In genomic region chr13:24304620-24305019, GRCh38 we compare ENCODE assay signal across 23 cellular contexts. TPM values are rescaled to one million over a fixed set of nuclear protein-coding genes. Genes with fewer than 3 reads are reported as not detected.
DNase-seq lines count a peak whose midpoint lies in the region; ATAC-seq and TF ChIP-seq lines count a peak whose summit lies in the region.
"Had no signal": no experiment of that assay in that cellular context is flagged by ENCODE, and none has a peak within 500 bp of the region (broad histone marks: within the 10 kb centered on the region; RNA-seq: fewer than 3 reads in every experiment).

No MANE protein-coding gene starts in this region.

- H3K27ac ChIP-seq in heart left ventricle (peak overlapping the region in 8 of 12 donors; percentile 9 to 69 (median 37)), IMR-90 (ENCODE audit: insufficient read depth, low read length) (peak overlapping the region; percentile 0), coronary artery (no peak overlapping the region), sigmoid colon (no peak overlapping the region), SK-N-SH (ENCODE audit: low read depth in 2 of 2, low read length in 1 of 2) (no peak overlapping the region), OCI-LY7 (ENCODE audit: low read depth, low read length, poor library complexity, severe bottlenecking) (no peak overlapping the region)
- H3K27ac ChIP-seq: A549, Peyer's patch had no signal

- TF ChIP-seq RAD21 in IMR-90 (IDR thresholded peaks at IDR 0.05; ENCODE audit: low read length): no peak
- TF ChIP-seq RAD21 in SK-N-SH (IDR thresholded peaks at IDR 0.05; ENCODE audit: low read length): no peak

- H3K23ac ChIP-seq in IMR-90 (ENCODE audit: low read depth, low read length): no peak overlapping the region

- intact Hi-C loops in heart left ventricle (cut with DNase I) (loop anchor here in 1 of 10 donors (5.0 kb wide), 1 partner anchor 32 kb away; no protein-coding TSS in a partner anchor), Right ventricle myocardium inferior (cut with DNase I) (loop anchor here (5.0 kb wide), 1 partner anchor 37 kb away; no protein-coding TSS in a partner anchor), IMR-90 (cut with micrococcal nuclease) (no loop called here), sigmoid colon (cut with DNase I) (no loop called here), OCI-LY7 (cut with micrococcal nuclease; ENCODE audit: unreplicated experiment) (no loop called here)

- H4K20me1 ChIP-seq in IMR-90 (ENCODE audit: insufficient read depth, low read length) (peaks cover 4% of the 10 kb centered on the region; the same call in 1 of the 2 replicates), SK-N-SH (ENCODE audit: insufficient read depth) (no peaks in the 10 kb centered on the region), OCI-LY7 (ENCODE audit: insufficient read depth, low read length) (no peaks in the 10 kb centered on the region)

- DNase-seq in heart left ventricle (no peak), Right ventricle myocardium inferior (ENCODE audit: missing footprints) (no peak), IMR-90 (peak; percentile 53), coronary artery (ENCODE audit: low spot score) (peak; percentile 40), sigmoid colon (peak; percentile 25), SK-N-SH (no peak), OCI-LY7 (ENCODE audit: low spot score) (no peak), iPS-NIHi7 (ENCODE audit: extremely low spot score) (no peak)
- DNase-seq: BE2C, COR-L47, DMS79, MV-4-11, NCI-H1105 treated with DMSO at 0.1 percent for 48 hours, NCI-H2029 treated with DMSO at 0.1 percent for 48 hours, NCI-H2171, NCI-H345, NCI-H524, NCI-H774, Peyer's patch had no signal

- H4K5ac ChIP-seq in IMR-90 (ENCODE audit: low read depth, low read length): no peak overlapping the region

- peak overlapping the region; percentile 84; the same call in 1 of the 2 replicates for H2AK5ac ChIP-seq in IMR-90 (ENCODE audit: low read depth, low read length)

- no peak overlapping the region for H3K18ac ChIP-seq in IMR-90 (ENCODE audit: low read depth, low read length)

- H3K4me3 ChIP-seq in heart left ventricle (no peak overlapping the region), IMR-90 (ENCODE audit: insufficient read depth, low read depth, low read length) (no peak overlapping the region), coronary artery (no peak overlapping the region), sigmoid colon (no peak overlapping the region), SK-N-SH (ENCODE audit: low read depth in 2 of 2, low read length in 1 of 2) (no peak overlapping the region), OCI-LY7 (ENCODE audit: low read depth, low read length, poor library complexity, severe bottlenecking) (no peak overlapping the region)
- H3K4me3 ChIP-seq: A549, Peyer's patch had no signal

- peaks cover 0 to 3% of the 10 kb centered on the region in 2 experiments; a peak in 1 of 4 replicates for H3K79me1 ChIP-seq in IMR-90 (ENCODE audit: low read depth in 1 of 2, low read length in 2 of 2)

- H2BK5ac ChIP-seq in IMR-90 (ENCODE audit: low read depth, low read length, poor library complexity, severe bottlenecking): peak overlapping the region; percentile 64

- H2BK15ac ChIP-seq in IMR-90 (ENCODE audit: low read depth, low read length): peak overlapping the region; percentile 64; the same call in 1 of the 3 replicates

- WGBS in heart left ventricle, 4 donors: 56 to 80% (median 63%) methylated on average over 5 of the region's 5 CpGs
- no CpG with 5 or more reads among the region's 5 CpGs for WGBS in IMR-90 (ENCODE audit: extremely low coverage in 2 of 2, insufficient read length in 1 of 2), 2 experiments
- WGBS in sigmoid colon, 2 donors: 87 to 89% methylated on average over 5 of the region's 5 CpGs
- WGBS in SK-N-SH (ENCODE audit: low lambda C conversion rate): 83% methylated on average over 5 of the region's 5 CpGs

- H4K91ac ChIP-seq in IMR-90 (ENCODE audit: insufficient read depth, low read depth, low read length): peak overlapping the region; percentile 75

- no peaks in the 10 kb centered on the region for H3F3A ChIP-seq in SK-N-SH (replicated peaks; ENCODE audit: insufficient read depth)

- no TSS peak for BruUV-seq in IMR-90 (replicated peaks; lab: Mats Ljungman, UMichigan)
- BruUV-seq in OCI-LY7 (replicated peaks; lab: Mats Ljungman, UMichigan): no TSS peak

- peak overlapping the region; percentile 85 for H2BK20ac ChIP-seq in IMR-90 (ENCODE audit: low read depth, low read length)

- H3K56ac ChIP-seq in IMR-90 (ENCODE audit: extremely low read depth, insufficient read depth, low read length): no peak overlapping the region

- dilution Hi-C loops in IMR-90 (cut with HindIII; ENCODE audit: low sequenced_read_pairs, unreplicated experiment): no loop called here

- H3K27me3 ChIP-seq in heart left ventricle (no peaks in the 10 kb centered on the region), IMR-90 (ENCODE audit: control insufficient read depth, insufficient read depth, low read length) (no peaks in the 10 kb centered on the region), sigmoid colon (no peaks in the 10 kb centered on the region), SK-N-SH (ENCODE audit: insufficient read depth) (no peaks in the 10 kb centered on the region)
- H3K27me3 ChIP-seq: BE2C, Peyer's patch had no signal

- H3K4ac ChIP-seq in IMR-90 (ENCODE audit: low read depth, low read length): peak overlapping the region; percentile 85

- H3K36me3 ChIP-seq in heart left ventricle (peaks cover 0 to 63% (median 38%) of the 10 kb centered on the region in 9 donors), IMR-90 (ENCODE audit: control insufficient read depth, insufficient read depth, low read length) (peaks cover 28% of the 10 kb centered on the region), sigmoid colon (peaks cover 0 to 44% (median 9%) of the 10 kb centered on the region in 4 donors), SK-N-SH (replicated peaks in 1 of 2; ENCODE audit: control insufficient read depth in 1 of 2, insufficient read depth in 2 of 2, low read length in 1 of 2) (peaks cover 0 to 2% of the 10 kb centered on the region in 2 experiments), OCI-LY7 (ENCODE audit: insufficient read depth, low read length) (no peaks in the 10 kb centered on the region)
- H3K36me3 ChIP-seq: BE2C had no signal

- peaks cover 13% of the 10 kb centered on the region for H3K9me1 ChIP-seq in IMR-90 (ENCODE audit: insufficient read depth, low read length)

- POLR2A ChIA-PET in IMR-90 (lab: Charles Lee; ENCODE audit: unreplicated experiment): no interaction called here
- POLR2A ChIA-PET in SK-N-SH (lab: Yijun Ruan, JAX): no interaction called here
- POLR2A ChIA-PET in OCI-LY7 (lab: Charles Lee): no interaction called here

- H3K79me2 ChIP-seq in SK-N-SH (ENCODE audit: insufficient read depth) (no peaks in the 10 kb centered on the region), OCI-LY7 (ENCODE audit: insufficient read depth, low read depth, low read length) (no peaks in the 10 kb centered on the region)

- H3K9ac ChIP-seq in IMR-90 (ENCODE audit: low read depth, low read length): no peak overlapping the region
- H3K9ac ChIP-seq in SK-N-SH: no peak overlapping the region

- no peak for TF ChIP-seq CTCF in heart left ventricle (IDR thresholded peaks at IDR 0.05)
- no peak for TF ChIP-seq CTCF in IMR-90 (conservative IDR thresholded peaks at IDR 0.05; ENCODE audit: low read depth, low read length)
- no peak for TF ChIP-seq CTCF in coronary artery (IDR thresholded peaks at IDR 0.05)
- TF ChIP-seq CTCF in sigmoid colon (IDR thresholded peaks at IDR 0.05): no peak
- no peak for TF ChIP-seq CTCF in SK-N-SH (IDR thresholded peaks at IDR 0.05)
- no peak for TF ChIP-seq CTCF in OCI-LY7 (conservative IDR thresholded peaks at IDR 0.05; ENCODE audit: low read length)

- TF ChIP-seq POLR2A in heart left ventricle (IDR thresholded peaks at IDR 0.05) (no peak), IMR-90 (IDR thresholded peaks at IDR 0.05; ENCODE audit: low read depth, low read length) (no peak), sigmoid colon (IDR thresholded peaks at IDR 0.05) (no peak)

- H3K9me3 ChIP-seq in heart left ventricle (no peaks in the 10 kb centered on the region), IMR-90 (ENCODE audit: control insufficient read depth, insufficient read depth, low read length) (no peaks in the 10 kb centered on the region), sigmoid colon (no peaks in the 10 kb centered on the region), SK-N-SH (no peaks in the 10 kb centered on the region), OCI-LY7 (ENCODE audit: low read length) (no peaks in the 10 kb centered on the region)
- H3K9me3 ChIP-seq: A549, BE2C, Peyer's patch had no signal

- ATAC-seq in heart left ventricle (no peak), Right ventricle myocardium inferior (no peak), IMR-90 (ENCODE audit: low read depth) (peak; percentile 65)
- ATAC-seq: A549 had no signal

- peak overlapping the region; percentile 81 for H2BK120ac ChIP-seq in IMR-90 (ENCODE audit: low read depth, low read length)

- CTCF ChIA-PET in IMR-90 (lab: Yijun Ruan, JAX): interaction anchor here (0.6 kb wide), 1 partner anchor 895 kb away, joined by 3 read pairs; no protein-coding TSS in a partner anchor
- CTCF ChIA-PET in SK-N-SH (lab: Yijun Ruan, JAX): no interaction called here
- CTCF ChIA-PET in OCI-LY7 (lab: Charles Lee; ENCODE audit: unreplicated experiment): no interaction called here

- no peak for TF ChIP-seq EP300 in sigmoid colon (IDR thresholded peaks at IDR 0.05)
- TF ChIP-seq EP300 in SK-N-SH (IDR thresholded peaks at IDR 0.05; ENCODE audit: borderline replicate concordance in 1 of 2, low read depth in 1 of 2, low read length in 1 of 2): no peak

- in situ Hi-C loops in IMR-90 (cut with MboI; ENCODE audit: low sequenced_read_pairs): no loop called here

- H3K4me2 ChIP-seq in IMR-90 (ENCODE audit: low read depth, low read length): peak overlapping the region; percentile 5; the same call in 1 of the 2 replicates
- no peak overlapping the region for H3K4me2 ChIP-seq in SK-N-SH
- no peak overlapping the region for H3K4me2 ChIP-seq in OCI-LY7 (ENCODE audit: low read length)
- H3K4me2 ChIP-seq: A549 had no signal

- 0 out of 4 replicates have a peak overlapping the region, but pooled peaks of 1 of the 2 experiments have one; percentile 4 for H4K8ac ChIP-seq in IMR-90 (ENCODE audit: low read depth in 2 of 2, low read length in 2 of 2)

- peak overlapping the region; percentile 80 for H3K14ac ChIP-seq in IMR-90 (replicated peaks; ENCODE audit: low read depth, low read length)

- no peak overlapping the region for H2AK9ac ChIP-seq in IMR-90 (replicated peaks; ENCODE audit: low read depth, low read length, poor library complexity)

- H2AFZ ChIP-seq in IMR-90 (replicated peaks; ENCODE audit: low read length, poor library complexity) (peak overlapping the region; percentile 18), SK-N-SH (ENCODE audit: low read depth) (no peak overlapping the region), OCI-LY7 (ENCODE audit: low read length) (no peak overlapping the region)

- no peaks in the 10 kb centered on the region for H3K9me2 ChIP-seq in SK-N-SH
- H3K9me2 ChIP-seq in OCI-LY7 (ENCODE audit: insufficient read depth, low read length): no peaks in the 10 kb centered on the region

- H3K4me1 ChIP-seq in heart left ventricle: peaks cover 0 to 67% (median 22%) of the 10 kb centered on the region in 12 donors
- H3K4me1 ChIP-seq in IMR-90 (ENCODE audit: control insufficient read depth, insufficient read depth, low read length): peaks cover 15% of the 10 kb centered on the region
- peaks cover 0 to 15% (median 4%) of the 10 kb centered on the region in 4 donors for H3K4me1 ChIP-seq in sigmoid colon
- H3K4me1 ChIP-seq in SK-N-SH (ENCODE audit: control insufficient read depth in 1 of 2, insufficient read depth in 2 of 2, low read depth in 1 of 2, low read length in 1 of 2): no peaks in the 10 kb centered on the region
- H3K4me1 ChIP-seq in OCI-LY7 (ENCODE audit: insufficient read depth, low read length, poor library complexity, severe bottlenecking): no peaks in the 10 kb centered on the region
- H3K4me1 ChIP-seq: BE2C, Peyer's patch had no signal

RNA-seq across cellular contexts. Expression of gene C1QTNF9, which starts 4.8 kb away (rescaled TPM):
- 1 to 10 TPM in 7 of 9 donors, under 1 TPM in 1, not detected in 1; 0.25 to 5.1 (median 2.2) TPM for total RNA-seq in heart left ventricle
- 1 to 10 TPM; 2.4 to 4.3 TPM for polyA plus RNA-seq in heart left ventricle
- 4.5 TPM for total RNA-seq in Right ventricle myocardium inferior
- under 0.01 and 0.18 TPM in 2 replicates for total RNA-seq in IMR-90 (2012; rRNA removed)
- 0.21 and 0.22 TPM in 2 replicates for polyA plus RNA-seq in IMR-90 (2012; rRNA removed)
- polyA plus RNA-seq in IMR-90 (2012; cell fraction: cytosol; rRNA removed): 0.02 and 0.14 TPM in 2 replicates
- polyA plus RNA-seq in IMR-90 (2012; cell fraction: nucleus; rRNA removed; ENCODE audit: low replicate concordance): 0.08 and 0.49 TPM in 2 replicates
- total RNA-seq in sigmoid colon: 1 to 10 TPM in 1 of 4 donors, under 1 TPM in 1, not detected in 2; 0.82 to 2.2 TPM
- polyA plus RNA-seq in sigmoid colon: under 1 TPM in 1 of 3 donors, not detected in 2; 0.19 TPM
- polyA plus RNA-seq in SK-N-SH (2012; rRNA removed): not detected in 2 replicates
- polyA plus RNA-seq in SK-N-SH (2012; cell fraction: cytosol; rRNA removed): not detected in 2 replicates
- 0.05 TPM in 1 of 2 replicates, not detected in the other for polyA plus RNA-seq in SK-N-SH (2012; cell fraction: nucleus; rRNA removed)
- total RNA-seq in OCI-LY7 (2014; rRNA removed; shearing (Covaris generic)): not detected in 2 replicates
- total RNA-seq in OCI-LY7 (2022): not detected in 2 replicates
- total RNA-seq: H4, M059J had no signal
- polyA plus RNA-seq: A549, IgD-negative memory B cell had no signal

Comparison
In these comparisons a context has a peak if more than half of its experiments do, and no peak if none do; other contexts are left out.
1. DNase-seq: peak in IMR-90 (single experiment), coronary artery (single experiment) and sigmoid colon (single experiment); none in heart left ventricle (0 of 5), Right ventricle myocardium inferior (single experiment), SK-N-SH (single experiment), OCI-LY7 (single experiment) and iPS-NIHi7 (single experiment).
2. H3K27ac ChIP-seq: peak in heart left ventricle (8 of 12) and IMR-90 (single experiment); none in coronary artery (0 of 2), sigmoid colon (0 of 4), SK-N-SH (0 of 2) and OCI-LY7 (single experiment).